ENCODE assay signal across 10 cellular contexts in genomic region chr20:44946266-44946852, GRCh38.
"Had no signal": no experiment of that assay in that cellular context is flagged by ENCODE, and none has a peak within 500 bp of the region (broad histone marks: within the 10 kb centered on the region; RNA-seq: fewer than 3 reads in every experiment).

No MANE protein-coding gene starts in this region.

- DNase-seq: activated CD4-positive, CD25-positive, alpha-beta regulatory T cell; activated naive CD4-positive, alpha-beta T cell treated with anti-CD3 and anti-CD28 coated beads, Interleukin-2, amount 10 ng/mL, durations not matched to agents 7 days and 5 days; foreskin melanocyte; heart left ventricle; left lung; mesendoderm; stomach had no signal

- H3K27ac Mint-ChIP-seq: activated naive CD4-positive, alpha-beta T cell treated with anti-CD3 and anti-CD28 coated beads, Interleukin-2, amount 10 ng/mL, durations not matched to agents 7 days and 5 days; activated T-helper 1 cell treated with anti-CD3 and anti-CD28 coated beads, Interleukin-12 subunit alpha, Interleukin-12 subunit beta, Interleukin-2, Interleukin-4 antibody, amounts not matched to agents 30 ng/mL and 10 ng/mL and 1 ng/mL, durations not matched to agents 14 hours and 24 hours and 36 hours; T-helper 1 cell treated with Interleukin-12 subunit alpha and Interleukin-12 subunit beta and Interleukin-4 antibody, amounts not matched to agents 30 μg/mL and 1 μg/mL, for 36 hours had no signal

- H3K9me3 Mint-ChIP-seq: activated naive CD4-positive, alpha-beta T cell treated with anti-CD3 and anti-CD28 coated beads, Interleukin-2, amount 10 ng/mL, durations not matched to agents 7 days and 5 days; activated T-helper 1 cell treated with anti-CD3 and anti-CD28 coated beads, Interleukin-12 subunit alpha, Interleukin-12 subunit beta, Interleukin-2, Interleukin-4 antibody, amounts not matched to agents 30 ng/mL and 10 ng/mL and 1 ng/mL, durations not matched to agents 14 hours and 24 hours and 36 hours; neural crest cell; T-helper 1 cell treated with Interleukin-12 subunit alpha and Interleukin-12 subunit beta and Interleukin-4 antibody, amounts not matched to agents 30 μg/mL and 1 μg/mL, for 36 hours had no signal

- H3K4me1 Mint-ChIP-seq: activated naive CD4-positive, alpha-beta T cell treated with anti-CD3 and anti-CD28 coated beads, Interleukin-2, amount 10 ng/mL, durations not matched to agents 7 days and 5 days; neural crest cell had no signal

- H3K27me3 Mint-ChIP-seq: activated naive CD4-positive, alpha-beta T cell treated with anti-CD3 and anti-CD28 coated beads, Interleukin-2, amount 10 ng/mL, durations not matched to agents 7 days and 5 days had no signal

- H3K4me3 Mint-ChIP-seq: activated naive CD4-positive, alpha-beta T cell treated with anti-CD3 and anti-CD28 coated beads, Interleukin-2, amount 10 ng/mL, durations not matched to agents 7 days and 5 days; activated T-helper 1 cell treated with anti-CD3 and anti-CD28 coated beads, Interleukin-12 subunit alpha, Interleukin-12 subunit beta, Interleukin-2, Interleukin-4 antibody, amounts not matched to agents 30 ng/mL and 10 ng/mL and 1 ng/mL, durations not matched to agents 14 hours and 24 hours and 36 hours; neural crest cell; T-helper 1 cell treated with Interleukin-12 subunit alpha and Interleukin-12 subunit beta and Interleukin-4 antibody, amounts not matched to agents 30 μg/mL and 1 μg/mL, for 36 hours had no signal
